3 cellular contexts compared by ENCODE assay signal in the genomic region with DNA sequence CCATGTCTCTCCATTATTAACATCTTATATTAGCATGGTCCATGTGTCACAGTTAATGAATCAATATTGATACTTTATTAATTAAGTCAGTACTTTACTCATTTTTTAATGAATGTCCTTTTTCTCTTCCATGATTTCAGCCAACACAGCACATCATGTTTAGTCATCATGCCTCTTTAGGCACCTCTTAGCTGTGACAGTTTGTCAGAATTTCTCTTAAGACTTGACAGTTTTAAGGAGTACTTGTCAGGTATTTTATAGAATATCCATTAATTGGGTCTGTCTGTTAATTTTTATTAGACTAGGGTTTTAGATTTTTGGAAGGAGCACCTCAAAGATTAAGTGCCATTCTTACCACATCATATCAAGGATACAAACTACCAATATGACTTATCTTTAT.
"Had no signal": no experiment of that assay in that cellular context is flagged by ENCODE, and none has a peak within 500 bp of the region (broad histone marks: within the 10 kb centered on the region; RNA-seq: fewer than 3 reads in every experiment).

No MANE protein-coding gene starts in this region.

- H3K4me3 ChIP-seq: GM12878 had no signal

- DNase-seq: GDM1, GF-D8 had no signal
